In genomic region chr6:43984442-43985321, GRCh38 we compare ENCODE assay signal across 17 cellular contexts.
A peak's percentile ranks its signal among the peaks of the same experiment; 100 is the strongest.
DNase-seq lines count a peak whose midpoint lies in the region; ATAC-seq and TF ChIP-seq lines count a peak whose summit lies in the region.
"Had no signal": no experiment of that assay in that cellular context is flagged by ENCODE, and none has a peak within 500 bp of the region (broad histone marks: within the 10 kb centered on the region; RNA-seq: fewer than 3 reads in every experiment).

No MANE protein-coding gene starts in this region.

- no peak for ATAC-seq in natural killer cell treated with Interleukin-12 subunit alpha and Interleukin-12 subunit beta and Interleukin-15 and Interleukin-18, amount 100 ng/mL, for 72 hours
- ATAC-seq in natural killer cell = no peak
- peak; percentile 63 for ATAC-seq in aorta (ENCODE audit: low FRiP score)
- ATAC-seq in HG03378 (IDR thresholded peaks at IDR 0.05; ENCODE audit: unreplicated experiment) = no peak
- no peak for ATAC-seq in GM19463 (IDR thresholded peaks at IDR 0.05; ENCODE audit: unreplicated experiment)

- H3K9me3 Mint-ChIP-seq in natural killer cell treated with Interleukin-12 subunit alpha and Interleukin-12 subunit beta and Interleukin-15 and Interleukin-18, amount 100 ng/mL, for 72 hours = no peaks in the 10 kb centered on the region
- H3K9me3 Mint-ChIP-seq in natural killer cell (no peaks in the 10 kb centered on the region), osteocyte (ENCODE audit: unreplicated experiment) (no peaks in the 10 kb centered on the region)
- H3K9me3 Mint-ChIP-seq: activated CD4-positive, alpha-beta T cell treated with anti-CD3 and anti-CD28 coated beads, Interleukin-2, amount 10 ng/mL, durations not matched to agents 24 days and 14 days had no signal

- DNase-seq in natural killer cell treated with Interleukin-12 subunit alpha and Interleukin-12 subunit beta and Interleukin-15 and Interleukin-18, amount 100 ng/mL, for 72 hours (ENCODE audit: low spot score) = peak; percentile 40
- DNase-seq in natural killer cell = no peak
- DNase-seq in iPS-NIHi11 (ENCODE audit: low spot score) = peak; percentile 45
- no peak for DNase-seq in osteocyte (ENCODE audit: extremely low spot score, unreplicated experiment)
- DNase-seq in aorta = peak; percentile 72 to 80
- DNase-seq in HUDEP-2 (lab: John Stamatoyannopoulos, UW; ENCODE audit: unreplicated experiment in 76 of 76) = no peak
- DNase-seq: activated CD4-positive, alpha-beta T cell treated with anti-CD3 and anti-CD28 coated beads, Interleukin-2, amount 10 ng/mL, durations not matched to agents 24 days and 14 days; activated CD8-positive, alpha-beta memory T cell treated with anti-CD3 and anti-CD28 coated beads, Interleukin-2, amount 50 U/mL, for 4 hours; activated effector memory CD4-positive, alpha-beta T cell treated with Interleukin-2 at 50 U/mL for 16 hours; EL; OCI-M1 had no signal

- no peak overlapping the region for H3K27ac Mint-ChIP-seq in natural killer cell treated with Interleukin-12 subunit alpha and Interleukin-12 subunit beta and Interleukin-15 and Interleukin-18, amount 100 ng/mL, for 72 hours
- H3K27ac Mint-ChIP-seq in natural killer cell (no peak overlapping the region), osteocyte (ENCODE audit: unreplicated experiment) (peak overlapping the region; percentile 71)
- H3K27ac Mint-ChIP-seq: activated CD4-positive, alpha-beta T cell treated with anti-CD3 and anti-CD28 coated beads, Interleukin-2, amount 10 ng/mL, durations not matched to agents 24 days and 14 days had no signal

- intact Hi-C loops in natural killer cell (cut with micrococcal nuclease) (no loop called here), aorta (cut with DNase I) (no loop called here)

- H3K9me3 ChIP-seq in aorta (ENCODE audit: control insufficient read depth, low read length) = no peaks in the 10 kb centered on the region
- H3K9me3 ChIP-seq: adrenal gland, BLaER1 had no signal

- 94% methylated on average over 16 of the region's 16 CpGs for WGBS in aorta, 2 donors

- TF ChIP-seq CTCF in natural killer cell (IDR thresholded peaks at IDR 0.05) = no peak
- TF ChIP-seq CTCF in osteocyte (IDR thresholded peaks at IDR 0.05) = no peak

- no peaks in the 10 kb centered on the region for H3K27me3 ChIP-seq in aorta (ENCODE audit: control insufficient read depth in 1 of 2, insufficient read depth in 2 of 2, low read length in 1 of 2)
- H3K27me3 ChIP-seq: adrenal gland, BLaER1 had no signal

- H3K4me1 Mint-ChIP-seq in natural killer cell treated with Interleukin-12 subunit alpha and Interleukin-12 subunit beta and Interleukin-15 and Interleukin-18, amount 100 ng/mL, for 72 hours (ENCODE audit: low read depth in 2 of 2) = no peaks in the 10 kb centered on the region
- H3K4me1 Mint-ChIP-seq in natural killer cell = no peaks in the 10 kb centered on the region
- H3K4me1 Mint-ChIP-seq in osteocyte (ENCODE audit: unreplicated experiment) = peaks cover 9% of the 10 kb centered on the region
- H3K4me1 Mint-ChIP-seq: activated CD4-positive, alpha-beta T cell treated with anti-CD3 and anti-CD28 coated beads, Interleukin-2, amount 10 ng/mL, durations not matched to agents 24 days and 14 days had no signal

- no peaks in the 10 kb centered on the region for H3K36me3 ChIP-seq in aorta (ENCODE audit: control insufficient read depth in 1 of 2, insufficient read depth in 2 of 2, low read length in 1 of 2)
- H3K36me3 ChIP-seq: adrenal gland, BLaER1 had no signal

- no peak overlapping the region for H3K4me3 ChIP-seq in aorta (ENCODE audit: low read length in 2 of 2)
- H3K4me3 ChIP-seq: adrenal gland, BLaER1, dorsolateral prefrontal cortex had no signal

- H3K4me1 ChIP-seq in aorta (ENCODE audit: control insufficient read depth in 1 of 2, insufficient read depth in 2 of 2, low read length in 2 of 2) = no peaks in the 10 kb centered on the region
- H3K4me1 ChIP-seq: adrenal gland had no signal

- H3K27ac ChIP-seq in aorta (ENCODE audit: low read depth in 1 of 2, low read length in 2 of 2) = no peak overlapping the region
- H3K27ac ChIP-seq: adrenal gland, BLaER1, epithelial cell of prostate had no signal

- peaks cover 9 to 16% of the 10 kb centered on the region in 2 donors for H3K27me3 Mint-ChIP-seq in natural killer cell treated with Interleukin-12 subunit alpha and Interleukin-12 subunit beta and Interleukin-15 and Interleukin-18, amount 100 ng/mL, for 72 hours
- H3K27me3 Mint-ChIP-seq in natural killer cell (ENCODE audit: low read depth in 2 of 2) = peaks cover 0 to 6% of the 10 kb centered on the region in 2 donors
- H3K27me3 Mint-ChIP-seq in osteocyte (ENCODE audit: unreplicated experiment) = peaks cover 38% of the 10 kb centered on the region

- no peaks in the 10 kb centered on the region for H3K36me3 Mint-ChIP-seq in natural killer cell treated with Interleukin-12 subunit alpha and Interleukin-12 subunit beta and Interleukin-15 and Interleukin-18, amount 100 ng/mL, for 72 hours
- H3K36me3 Mint-ChIP-seq in natural killer cell (no peaks in the 10 kb centered on the region), osteocyte (ENCODE audit: unreplicated experiment) (no peaks in the 10 kb centered on the region)

- H3K4me3 Mint-ChIP-seq in natural killer cell treated with Interleukin-12 subunit alpha and Interleukin-12 subunit beta and Interleukin-15 and Interleukin-18, amount 100 ng/mL, for 72 hours = no peak overlapping the region
- H3K4me3 Mint-ChIP-seq in natural killer cell (no peak overlapping the region), osteocyte (ENCODE audit: unreplicated experiment) (no peak overlapping the region)
- H3K4me3 Mint-ChIP-seq: activated CD4-positive, alpha-beta T cell treated with anti-CD3 and anti-CD28 coated beads, Interleukin-2, amount 10 ng/mL, durations not matched to agents 24 days and 14 days had no signal

Comparison
In these comparisons a context has a peak if more than half of its experiments do, and no peak if none do; other contexts are left out.
1. DNase-seq: peak in natural killer cell treated with Interleukin-12 subunit alpha and Interleukin-12 subunit beta and Interleukin-15 and Interleukin-18, amount 100 ng/mL, for 72 hours (single experiment), iPS-NIHi11 (single experiment) and aorta (2 of 2); none in natural killer cell (single experiment), osteocyte (single experiment) and HUDEP-2 (0 of 76).